ENCODE assay signal across 14 cellular contexts in the genomic region with DNA sequence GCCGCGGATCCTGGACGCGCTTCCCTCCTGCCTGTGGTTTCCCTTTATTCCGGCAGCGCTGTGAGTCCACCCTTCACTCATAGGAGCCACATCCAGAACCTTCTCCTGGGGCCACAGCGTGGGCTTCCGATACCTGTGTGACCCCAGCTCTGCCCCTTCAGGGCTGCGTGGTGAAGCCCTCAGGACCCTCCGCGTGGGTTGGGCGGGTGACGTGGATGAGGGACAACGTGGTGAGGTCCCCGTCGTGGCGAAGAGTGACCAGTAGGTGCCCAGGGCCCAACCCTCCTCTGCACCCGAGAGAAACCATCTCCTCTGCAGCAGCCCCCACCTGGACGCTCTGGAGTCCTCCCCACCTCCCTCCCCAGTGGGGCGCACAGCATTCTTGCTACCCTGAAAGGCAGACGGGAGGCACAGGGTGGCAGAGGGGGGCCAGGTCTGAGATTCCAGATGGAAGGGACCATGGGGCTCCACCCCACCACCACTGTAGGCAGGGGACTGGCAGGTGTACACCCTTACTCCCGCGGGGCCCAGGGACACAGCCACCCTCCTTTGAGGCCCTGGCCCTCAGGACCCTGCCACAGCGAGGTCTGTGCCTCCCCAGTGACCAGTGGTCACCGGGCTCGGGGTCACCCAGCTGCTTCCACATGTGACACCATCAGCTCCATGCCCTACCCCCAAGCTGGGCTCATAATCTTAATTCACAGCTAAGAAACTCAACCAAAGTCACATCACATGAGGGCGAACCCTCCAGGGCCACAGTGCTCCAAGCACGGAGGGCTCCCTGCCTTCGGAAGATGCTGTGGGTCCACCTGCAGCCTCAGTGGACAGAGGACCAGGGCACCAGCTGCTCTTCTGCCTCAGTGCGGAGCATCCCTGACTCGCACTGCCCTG. TPM values are rescaled to one million over a fixed set of nuclear protein-coding genes. Genes with fewer than 3 reads are reported as not detected.
DNase-seq lines count a peak whose midpoint lies in the region; ATAC-seq and TF ChIP-seq lines count a peak whose summit lies in the region.
"Had no signal": no experiment of that assay in that cellular context is flagged by ENCODE, and none has a peak within 500 bp of the region (broad histone marks: within the 10 kb centered on the region; RNA-seq: fewer than 3 reads in every experiment).

No MANE protein-coding gene starts in this region.

- H3K4me1 Mint-ChIP-seq in activated naive CD4-positive, alpha-beta T cell treated with anti-CD3 and anti-CD28 coated beads, Interleukin-2, amount 10 ng/mL, durations not matched to agents 7 days and 5 days: peaks cover 38% of the 10 kb centered on the region
- H3K4me1 Mint-ChIP-seq in activated CD8-positive, alpha-beta T cell treated with anti-CD3 and anti-CD28 coated beads, Interleukin-2, amount 10 ng/mL, durations not matched to agents 7 days and 5 days (ENCODE audit: low read depth): peaks cover 36% of the 10 kb centered on the region

- TF ChIP-seq EP300 in stomach (IDR thresholded peaks at IDR 0.05): no peak
- TF ChIP-seq EP300 in ovary (IDR thresholded peaks at IDR 0.05): no peak

- H3K9me3 ChIP-seq in lower lobe of right lung: no peaks in the 10 kb centered on the region
- H3K9me3 ChIP-seq in stomach: no peaks in the 10 kb centered on the region
- H3K9me3 ChIP-seq in ovary: no peaks in the 10 kb centered on the region
- H3K9me3 ChIP-seq: Peyer's patch had no signal

- TF ChIP-seq POLR2A in stomach (IDR thresholded peaks at IDR 0.05): no peak
- no peak for TF ChIP-seq POLR2A in ovary (IDR thresholded peaks at IDR 0.05)

- H3K4me3 ChIP-seq in lower lobe of right lung (peak overlapping the region; percentile 59), stomach (peak overlapping the region in 3 of 4 donors; percentile 36 to 72 (median 53)), ovary (no peak overlapping the region)

- H3K4me1 ChIP-seq in lower lobe of right lung (peaks cover 35% of the 10 kb centered on the region), stomach (peaks cover 23 to 48% (median 44%) of the 10 kb centered on the region in 4 donors), ovary (ENCODE audit: insufficient read depth) (peaks cover 10% of the 10 kb centered on the region)

- H3K27me3 ChIP-seq in lower lobe of right lung (ENCODE audit: low read depth) (peaks cover 35% of the 10 kb centered on the region), stomach (peaks cover 17 to 53% (median 33%) of the 10 kb centered on the region in 3 donors), ovary (no peaks in the 10 kb centered on the region)

- H3K9me3 Mint-ChIP-seq in activated naive CD4-positive, alpha-beta T cell treated with anti-CD3 and anti-CD28 coated beads, Interleukin-2, amount 10 ng/mL, durations not matched to agents 7 days and 5 days: no peaks in the 10 kb centered on the region
- H3K9me3 Mint-ChIP-seq in activated CD8-positive, alpha-beta T cell treated with anti-CD3 and anti-CD28 coated beads, Interleukin-2, amount 10 ng/mL, durations not matched to agents 7 days and 5 days (ENCODE audit: insufficient read depth): no peaks in the 10 kb centered on the region

- CTCF ChIA-PET in activated naive CD4-positive, alpha-beta T cell treated with anti-CD3 and anti-CD28 coated beads, Interleukin-2, amount 10 ng/mL, durations not matched to agents 7 days and 5 days (lab: Charles Lee): no interaction called here
- CTCF ChIA-PET in activated CD8-positive, alpha-beta T cell treated with anti-CD3 and anti-CD28 coated beads, Interleukin-2, amount 10 ng/mL, durations not matched to agents 7 days and 5 days (lab: Charles Lee): interaction anchor here (1.0 kb wide), 1 partner anchor 24 kb away, joined by 3 read pairs; no protein-coding TSS in a partner anchor

- H3K27me3 Mint-ChIP-seq in activated naive CD4-positive, alpha-beta T cell treated with anti-CD3 and anti-CD28 coated beads, Interleukin-2, amount 10 ng/mL, durations not matched to agents 7 days and 5 days: peaks cover 61% of the 10 kb centered on the region
- H3K27me3 Mint-ChIP-seq in activated CD8-positive, alpha-beta T cell treated with anti-CD3 and anti-CD28 coated beads, Interleukin-2, amount 10 ng/mL, durations not matched to agents 7 days and 5 days (ENCODE audit: low read depth): peaks cover 26% of the 10 kb centered on the region

- no peak for ATAC-seq in activated CD8-positive, alpha-beta T cell treated with anti-CD3 and anti-CD28 coated beads, Interleukin-2, amount 10 ng/mL, durations not matched to agents 7 days and 5 days
- no peak for ATAC-seq in lower lobe of right lung
- no peak for ATAC-seq in GM21515 (IDR thresholded peaks at IDR 0.05; ENCODE audit: unreplicated experiment)

- TF ChIP-seq CTCF in lower lobe of right lung (IDR thresholded peaks at IDR 0.05) (no peak), stomach (IDR thresholded peaks at IDR 0.05) (no peak), ovary (IDR thresholded peaks at IDR 0.05) (no peak)

- H3K4me3 Mint-ChIP-seq in activated naive CD4-positive, alpha-beta T cell treated with anti-CD3 and anti-CD28 coated beads, Interleukin-2, amount 10 ng/mL, durations not matched to agents 7 days and 5 days: peak overlapping the region; percentile 66
- peak overlapping the region; percentile 61 for H3K4me3 Mint-ChIP-seq in activated CD8-positive, alpha-beta T cell treated with anti-CD3 and anti-CD28 coated beads, Interleukin-2, amount 10 ng/mL, durations not matched to agents 7 days and 5 days

- H3K27ac ChIP-seq in lower lobe of right lung (no peak overlapping the region), stomach (no peak overlapping the region), ovary (no peak overlapping the region)
- H3K27ac ChIP-seq: Peyer's patch had no signal

- POLR2A ChIA-PET in activated CD8-positive, alpha-beta T cell treated with anti-CD3 and anti-CD28 coated beads, Interleukin-2, amount 10 ng/mL, durations not matched to agents 7 days and 5 days (lab: Charles Lee): interaction anchor here (1.1 kb wide), 1 partner anchor 19 kb away, joined by 3 read pairs; no protein-coding TSS in a partner anchor

- H3K36me3 Mint-ChIP-seq in activated naive CD4-positive, alpha-beta T cell treated with anti-CD3 and anti-CD28 coated beads, Interleukin-2, amount 10 ng/mL, durations not matched to agents 7 days and 5 days: peaks cover 7% of the 10 kb centered on the region
- H3K36me3 Mint-ChIP-seq in activated CD8-positive, alpha-beta T cell treated with anti-CD3 and anti-CD28 coated beads, Interleukin-2, amount 10 ng/mL, durations not matched to agents 7 days and 5 days (ENCODE audit: low read depth): peaks cover 7% of the 10 kb centered on the region

- no peaks in the 10 kb centered on the region for H3K36me3 ChIP-seq in lower lobe of right lung
- H3K36me3 ChIP-seq in stomach: no peaks in the 10 kb centered on the region
- H3K36me3 ChIP-seq in ovary: no peaks in the 10 kb centered on the region
- H3K36me3 ChIP-seq: Peyer's patch had no signal

- 52 to 58% (median 55%) methylated on average over 19 to 31 of the region's 31 CpGs for WGBS in stomach, 5 donors
- 49 to 58% (median 53%) methylated on average over 31 of the region's 31 CpGs for WGBS in ovary, 3 donors

- intact Hi-C loops in lower lobe of right lung (cut with DNase I) (no loop called here), stomach (cut with DNase I; ENCODE audit: low total_unique reads) (no loop called here), ovary (cut with DNase I) (no loop called here)

- no peak overlapping the region for H3K27ac Mint-ChIP-seq in activated naive CD4-positive, alpha-beta T cell treated with anti-CD3 and anti-CD28 coated beads, Interleukin-2, amount 10 ng/mL, durations not matched to agents 7 days and 5 days
- peak overlapping the region; percentile 20 for H3K27ac Mint-ChIP-seq in activated CD8-positive, alpha-beta T cell treated with anti-CD3 and anti-CD28 coated beads, Interleukin-2, amount 10 ng/mL, durations not matched to agents 7 days and 5 days

- DNase-seq in activated naive CD4-positive, alpha-beta T cell treated with anti-CD3 and anti-CD28 coated beads, Interleukin-2, amount 10 ng/mL, durations not matched to agents 7 days and 5 days: no peak
- no peak for DNase-seq in activated naive CD4-positive, alpha-beta T cell treated with Interleukin-2 at 50 U/mL for 16 hours
- DNase-seq in activated CD8-positive, alpha-beta T cell treated with anti-CD3 and anti-CD28 coated beads, Interleukin-2, amount 10 ng/mL, durations not matched to agents 7 days and 5 days: no peak
- DNase-seq in lower lobe of right lung (no peak), stomach (no peak), NCI-H187 (lab: John Stamatoyannopoulos, UW) (no peak), ovary (no peak)
- DNase-seq: activated CD8-positive, alpha-beta memory T cell treated with anti-CD3 and anti-CD28 coated beads, Interleukin-2, amount 50 U/mL, for 4 hours; central memory CD4-positive, alpha-beta T cell; NCI-H1048; NCI-H510A treated with DMSO at 0.1 percent for 48 hours; T-helper 9 cell had no signal

RNA-seq across cellular contexts. Expression of a gene that starts 3.4 kb away (rescaled TPM):
- total RNA-seq in activated CD8-positive, alpha-beta T cell treated with anti-CD3 and anti-CD28 coated beads, Interleukin-2, amount 10 ng/mL, durations not matched to agents 7 days and 5 days: 10 to 100 TPM; 19.4 to 19.6 TPM
- total RNA-seq in lower lobe of right lung: 12.7 TPM
- total RNA-seq in stomach: 10 to 100 TPM; 11.9 to 31.7 (median 21.6) TPM
- 1 to 10 TPM; 2.2 to 3.2 (median 3.2) TPM for polyA plus RNA-seq in stomach
- total RNA-seq in ovary: 1 to 10 TPM; 5.8 to 9.6 (median 8.5) TPM
- polyA plus RNA-seq in ovary: 1 to 10 TPM; 3.5 to 4.8 TPM

RNA-seq across cellular contexts. Expression of a gene that starts 22.6 kb away (rescaled TPM):
- 10 to 100 TPM; 43.0 to 44.3 TPM for total RNA-seq in activated CD8-positive, alpha-beta T cell treated with anti-CD3 and anti-CD28 coated beads, Interleukin-2, amount 10 ng/mL, durations not matched to agents 7 days and 5 days
- 37.4 TPM for total RNA-seq in lower lobe of right lung
- 10 to 100 TPM; 29.2 to 92.4 (median 49.4) TPM for total RNA-seq in stomach
- 10 to 100 TPM; 10.0 to 17.7 (median 16.0) TPM for polyA plus RNA-seq in stomach
- total RNA-seq in ovary: 10 to 100 TPM; 27.3 to 45.6 (median 40.2) TPM
- 10 to 100 TPM; 13.6 to 33.4 TPM for polyA plus RNA-seq in ovary
